ENCODE assay signal across 18 cellular contexts in genomic region chr19:47858646-47859285, GRCh38. TPM values are rescaled to one million over a fixed set of nuclear protein-coding genes. Genes with fewer than 3 reads are reported as not detected.
"Had no signal": no experiment of that assay in that cellular context is flagged by ENCODE, and none has a peak within 500 bp of the region (broad histone marks: within the 10 kb centered on the region; RNA-seq: fewer than 3 reads in every experiment).

A gene with protein sequence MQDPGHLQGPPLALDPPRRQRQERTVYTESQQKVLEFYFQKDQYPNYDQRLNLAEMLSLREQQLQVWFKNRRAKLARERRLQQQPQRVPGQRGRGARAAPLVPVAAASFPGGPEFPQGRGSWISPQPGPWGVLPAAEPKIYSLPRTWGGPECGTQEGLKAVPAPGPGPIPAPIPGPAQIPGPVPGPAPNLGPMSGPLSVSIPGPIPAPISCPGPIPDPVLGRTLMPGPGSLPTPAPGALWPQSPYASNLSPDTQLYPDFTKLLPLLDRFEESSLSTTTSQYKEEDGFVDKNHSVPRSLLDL (plus strand): TSS chr19:47859235. CDS start chr19:47859247, 12 bp downstream.

RNA-seq across cellular contexts. Expression of the gene that starts here (rescaled TPM):
- total RNA-seq: heart left ventricle; kidney epithelial cell; left ventricle myocardium inferior; lower leg skin; lung microvascular endothelial cell; mucosa of gallbladder; naive thymus-derived CD8-positive, alpha-beta T cell; osteocyte; posterior vena cava; psoas muscle; sigmoid colon; stomach; thyroid gland; transverse colon; upper lobe of left lung; urinary bladder had no signal
- polyA plus RNA-seq: heart left ventricle; immature natural killer cell; naive thymus-derived CD8-positive, alpha-beta T cell; psoas muscle; sigmoid colon; small intestine; stomach; urinary bladder had no signal
